Comparison of ENCODE assay signal across 24 cellular contexts in genomic region chr3:140160553-140160952, GRCh38.
DNase-seq lines count a peak whose midpoint lies in the region; ATAC-seq and TF ChIP-seq lines count a peak whose summit lies in the region.
"Had no signal": no experiment of that assay in that cellular context is flagged by ENCODE, and none has a peak within 500 bp of the region (broad histone marks: within the 10 kb centered on the region; RNA-seq: fewer than 3 reads in every experiment).

No MANE protein-coding gene starts in this region.

- H3K4me2 ChIP-seq in SK-N-SH = no peak overlapping the region

- H3K36me3 ChIP-seq in SK-N-SH (replicated peaks in 1 of 2; ENCODE audit: control insufficient read depth in 1 of 2, insufficient read depth in 2 of 2, low read length in 1 of 2) (no peaks in the 10 kb centered on the region), testis (ENCODE audit: low read depth, missing control alignments) (no peaks in the 10 kb centered on the region)
- H3K36me3 ChIP-seq: HAP-1 had no signal

- H3K9me3 ChIP-seq in SK-N-SH = no peaks in the 10 kb centered on the region
- H3K9me3 ChIP-seq in testis = no peaks in the 10 kb centered on the region
- H3K9me3 ChIP-seq: HAP-1 had no signal

- POLR2A ChIA-PET in SK-N-SH (lab: Yijun Ruan, JAX) = no interaction called here

- no peak overlapping the region for H3K4me3 ChIP-seq in SK-N-SH (ENCODE audit: low read depth in 2 of 2, low read length in 1 of 2)
- no peak overlapping the region for H3K4me3 ChIP-seq in choroid plexus epithelial cell (ENCODE audit: low read depth, low read length)
- no peak overlapping the region for H3K4me3 ChIP-seq in testis
- H3K4me3 ChIP-seq: GM23248, HAP-1, K562, SK-N-MC had no signal

- H3K79me2 ChIP-seq in SK-N-SH (ENCODE audit: insufficient read depth) = no peaks in the 10 kb centered on the region

- CTCF ChIA-PET in SK-N-SH (lab: Yijun Ruan, JAX) = interaction anchor here (1.0 kb wide), 1 partner anchor 78 kb away, joined by 3 read pairs; no protein-coding TSS in a partner anchor

- no peak for TF ChIP-seq POLR2A in testis (IDR thresholded peaks at IDR 0.05)

- no peaks in the 10 kb centered on the region for H3K9me2 ChIP-seq in SK-N-SH

- DNase-seq in SK-N-SH (no peak), choroid plexus epithelial cell (ENCODE audit: low read depth) (no peak), testis (no peak), GM10266 (ENCODE audit: extremely low spot score) (no peak)
- DNase-seq: C1 segment of cervical spinal cord; Calu3; CD8-positive, alpha-beta memory T cell; DMS53; GDM1; GM23248; MM.1S; NCI-H1105; NCI-H1694 treated with DMSO at 0.1 percent for 48 hours; NCI-H510A; NCI-H748 treated with DMSO at 0.1 percent for 48 hours; Right ventricle myocardium superior had no signal

- WGBS in SK-N-SH (ENCODE audit: low lambda C conversion rate) = 8% methylated on average over 2 of the region's 2 CpGs
- WGBS in testis, 2 donors = 71 to 89% methylated on average over 2 of the region's 2 CpGs

- H3K9ac ChIP-seq in SK-N-SH = no peak overlapping the region
- H3K9ac ChIP-seq: GM23248 had no signal

- H4K20me1 ChIP-seq in SK-N-SH (ENCODE audit: insufficient read depth) = no peaks in the 10 kb centered on the region

- H2AFZ ChIP-seq in SK-N-SH (ENCODE audit: low read depth) = no peak overlapping the region
- H2AFZ ChIP-seq: GM23248 had no signal

- TF ChIP-seq EP300 in SK-N-SH (IDR thresholded peaks at IDR 0.05; ENCODE audit: borderline replicate concordance in 1 of 2, low read depth in 1 of 2, low read length in 1 of 2) = no peak

- TF ChIP-seq CTCF in SK-N-SH (IDR thresholded peaks at IDR 0.05) (no peak), GM12873 (IDR thresholded peaks at IDR 0.05; ENCODE audit: insufficient read depth, low read depth, low read length, missing control alignments) (peak; percentile 6), choroid plexus epithelial cell (conservative IDR thresholded peaks at IDR 0.05; ENCODE audit: low read depth, low read length) (peak; percentile 14), testis (IDR thresholded peaks at IDR 0.05) (no peak), GM10266 (IDR thresholded peaks at IDR 0.05; ENCODE audit: control insufficient read depth, insufficient read depth, low read depth, missing control alignments) (no peak)

- no peaks in the 10 kb centered on the region for H3F3A ChIP-seq in SK-N-SH (replicated peaks; ENCODE audit: insufficient read depth)

- H3K4me1 ChIP-seq in SK-N-SH (ENCODE audit: control insufficient read depth in 1 of 2, insufficient read depth in 2 of 2, low read depth in 1 of 2, low read length in 1 of 2) (peaks cover 0 to 7% of the 10 kb centered on the region in 2 experiments; a peak in 2 of 4 replicates), testis (no peaks in the 10 kb centered on the region)
- H3K4me1 ChIP-seq: HAP-1 had no signal

- H3K27me3 ChIP-seq in SK-N-SH (ENCODE audit: insufficient read depth) (no peaks in the 10 kb centered on the region), testis (no peaks in the 10 kb centered on the region)

- peak; percentile 31 for TF ChIP-seq RAD21 in SK-N-SH (IDR thresholded peaks at IDR 0.05; ENCODE audit: low read length)

- no peak for ATAC-seq in SK-N-SH treated with all-trans-retinoic acid at 6 μM for 48 hours
- ATAC-seq in HG03521 (IDR thresholded peaks at IDR 0.05; ENCODE audit: unreplicated experiment) = no peak
- ATAC-seq: HepG2, K562 had no signal

- intact Hi-C loops in testis (cut with DNase I; ENCODE audit: low total_unique reads) = no loop called here

- H3K27ac ChIP-seq in SK-N-SH (ENCODE audit: low read depth in 2 of 2, low read length in 1 of 2) (no peak overlapping the region), testis (no peak overlapping the region)
- H3K27ac ChIP-seq: GM23248, HL-60, SK-N-MC had no signal

TF ChIP-seq in SK-N-SH, 30 proteins besides CTCF, POLR2A, EP300 and RAD21:
- TF ChIP-seq SMC3 (IDR thresholded peaks at IDR 0.05; ENCODE audit: low read depth, low read length) (no peak), ELF1 (IDR thresholded peaks at IDR 0.05) (no peak), MAX (IDR thresholded peaks at IDR 0.05; ENCODE audit: low read depth) (no peak), YY1 (IDR thresholded peaks at IDR 0.05; ENCODE audit: low read depth) (no peak), REST (IDR thresholded peaks at IDR 0.05; ENCODE audit: low read depth, low read length) (no peak), GATA2 (CRISPR knock-in tag; IDR thresholded peaks at IDR 0.05) (no peak), MXI1 (IDR thresholded peaks at IDR 0.05; ENCODE audit: low read depth, low read length) (no peak), TCF12 (IDR thresholded peaks at IDR 0.05) (no peak)

TF ChIP-seq in SK-N-SH treated with all-trans-retinoic acid at 6 μM for 48 hours, 23 proteins besides CTCF, POLR2A, EP300 and RAD21:
- TF ChIP-seq, protein P1, sequence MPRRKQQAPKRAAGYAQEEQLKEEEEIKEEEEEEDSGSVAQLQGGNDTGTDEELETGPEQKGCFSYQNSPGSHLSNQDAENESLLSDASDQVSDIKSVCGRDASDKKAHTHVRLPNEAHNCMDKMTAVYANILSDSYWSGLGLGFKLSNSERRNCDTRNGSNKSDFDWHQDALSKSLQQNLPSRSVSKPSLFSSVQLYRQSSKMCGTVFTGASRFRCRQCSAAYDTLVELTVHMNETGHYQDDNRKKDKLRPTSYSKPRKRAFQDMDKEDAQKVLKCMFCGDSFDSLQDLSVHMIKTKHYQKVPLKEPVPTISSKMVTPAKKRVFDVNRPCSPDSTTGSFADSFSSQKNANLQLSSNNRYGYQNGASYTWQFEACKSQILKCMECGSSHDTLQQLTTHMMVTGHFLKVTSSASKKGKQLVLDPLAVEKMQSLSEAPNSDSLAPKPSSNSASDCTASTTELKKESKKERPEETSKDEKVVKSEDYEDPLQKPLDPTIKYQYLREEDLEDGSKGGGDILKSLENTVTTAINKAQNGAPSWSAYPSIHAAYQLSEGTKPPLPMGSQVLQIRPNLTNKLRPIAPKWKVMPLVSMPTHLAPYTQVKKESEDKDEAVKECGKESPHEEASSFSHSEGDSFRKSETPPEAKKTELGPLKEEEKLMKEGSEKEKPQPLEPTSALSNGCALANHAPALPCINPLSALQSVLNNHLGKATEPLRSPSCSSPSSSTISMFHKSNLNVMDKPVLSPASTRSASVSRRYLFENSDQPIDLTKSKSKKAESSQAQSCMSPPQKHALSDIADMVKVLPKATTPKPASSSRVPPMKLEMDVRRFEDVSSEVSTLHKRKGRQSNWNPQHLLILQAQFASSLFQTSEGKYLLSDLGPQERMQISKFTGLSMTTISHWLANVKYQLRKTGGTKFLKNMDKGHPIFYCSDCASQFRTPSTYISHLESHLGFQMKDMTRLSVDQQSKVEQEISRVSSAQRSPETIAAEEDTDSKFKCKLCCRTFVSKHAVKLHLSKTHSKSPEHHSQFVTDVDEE (CRISPR knock-in tag; IDR thresholded peaks at IDR 0.05) = no peak
- no peak for TF ChIP-seq TOX (CRISPR knock-in tag; IDR thresholded peaks at IDR 0.05; ENCODE audit: borderline replicate concordance)

Comparison
In these comparisons a context has a peak if more than half of its experiments do, and no peak if none do; other contexts are left out.
1. CTCF ChIP-seq: peak in GM12873 (single experiment) and choroid plexus epithelial cell (single experiment); none in SK-N-SH (single experiment), testis (0 of 3) and GM10266 (single experiment).